ENCODE assay signal across 22 cellular contexts in genomic region chr7:143849785-143850479, GRCh38.
"Had no signal": no experiment of that assay in that cellular context is flagged by ENCODE, and none has a peak within 500 bp of the region (broad histone marks: within the 10 kb centered on the region; RNA-seq: fewer than 3 reads in every experiment).

No MANE protein-coding gene starts in this region.

- H3K9me3 ChIP-seq: Peyer's patch had no signal

- H3K27ac ChIP-seq: adrenal gland, Peyer's patch, RWPE1, VCaP had no signal

- DNase-seq: activated CD4-positive, alpha-beta memory T cell treated with anti-CD3 and anti-CD28 coated beads for 36 hours; activated CD4-positive, alpha-beta T cell treated with anti-CD3 and anti-CD28 coated beads, Interleukin-2, amount 10 ng/mL, durations not matched to agents 7 days and 5 days; activated CD4-positive, CD25-positive, alpha-beta regulatory T cell; activated CD8-positive, alpha-beta memory T cell treated with anti-CD3 and anti-CD28 coated beads, Interleukin-2, amount 50 U/mL, for 48 hours; activated naive CD4-positive, alpha-beta T cell treated with anti-CD3 and anti-CD28 coated beads, Interleukin-2, amount 50 U/mL, for 16 hours; activated naive CD8-positive, alpha-beta T cell treated with anti-CD3 and anti-CD28 coated beads, Interleukin-2, amount 10 ng/mL, durations not matched to agents 7 days and 5 days; activated T-cell treated with anti-CD3 and anti-CD28 coated beads, Interleukin-2, amount 50 U/mL, for 1 hour; adrenal gland; anterior cingulate cortex; cerebellar nuclear complex; MV-4-11; NCI-H1105; NCI-H1436; NCI-H187; NCI-H2081; NCI-H510A treated with DMSO at 0.1 percent for 48 hours; Peyer's patch; SHP77 treated with DMSO at 0.1 percent for 48 hours; T-helper 17 cell; T-helper 9 cell had no signal

- H3K4me1 ChIP-seq: adrenal gland, Peyer's patch had no signal

- H3K4me3 ChIP-seq: adrenal gland, Peyer's patch had no signal

- H3K36me3 ChIP-seq: adrenal gland, Peyer's patch had no signal

- ATAC-seq: T-helper 17 cell had no signal

- H3K27me3 ChIP-seq: adrenal gland, Peyer's patch had no signal
